ENCODE assay signal across 8 cellular contexts in genomic region chr22:41468381-41469217, GRCh38. TPM values are rescaled to one million over a fixed set of nuclear protein-coding genes. Genes with fewer than 3 reads are reported as not detected.
DNase-seq lines count a peak whose midpoint lies in the region; TF ChIP-seq lines count a peak whose summit lies in the region.

Gene ACO2, plus strand, starts transcription at chr22:41469117. Its CDS starts 30 bp downstream, at chr22:41469147.
Gene PHF5A, minus strand, starts transcription at chr22:41468692. Its CDS starts 39 bp downstream, at chr22:41468653.

- H3K79me1 ChIP-seq in H9 (ENCODE audit: insufficient read depth, low read depth, low read length, poor library complexity, severe bottlenecking) = peaks cover 6% of the 10 kb centered on the region

- H4K20me1 ChIP-seq in H9 (ENCODE audit: control insufficient read depth, insufficient read depth, insufficient read length) = no peaks in the 10 kb centered on the region

- peak; percentile 99 for DNase-seq in ELR (ENCODE audit: low read depth)
- DNase-seq in H9 = peak; percentile 96
- peak; percentile 95 for DNase-seq in MG63
- DNase-seq in SHP77 treated with DMSO at 0.1 percent for 48 hours (lab: John Stamatoyannopoulos, UW) = peak; percentile 98
- DNase-seq in activated effector memory CD4-positive, alpha-beta T cell treated with anti-CD3 and anti-CD28 coated beads, Interleukin-2, amount 50 U/mL, for 16 hours = peak; percentile 100
- peak; percentile 99 for DNase-seq in fibroblast of the aortic adventitia (ENCODE audit: low read depth)

- H4K5ac ChIP-seq in H9 (ENCODE audit: insufficient read length, low read depth, low read length) = peak within 1 kb of the TSS; percentile 27

- H3K9me3 Mint-ChIP-seq in H9 (0 out of 5 replicates have a peak, but pooled peaks cover 0 to 3% of the 10 kb centered on the region in 2 experiments), nephron (no peaks in the 10 kb centered on the region)
- no peaks in the 10 kb centered on the region for H3K9me3 Mint-ChIP-seq in stimulated activated naive CD8-positive, alpha-beta T cell treated with anti-CD3 and anti-CD28 coated beads, Interleukin-15, Interleukin-2, amounts not matched to agents 100 ng/mL and 50 ng/mL, for 24 hours

- WGBS in H9 (ENCODE audit: extremely low coverage, insufficient read length, low lambda C conversion rate) = no CpG with 5 or more reads among the region's 51 CpGs

- H3K4me3 ChIP-seq in MG63 (peak within 1 kb of the TSS; percentile 87), fibroblast of the aortic adventitia (ENCODE audit: low read depth, low read length) (peak within 1 kb of the TSS; percentile 98)

- H3K9ac ChIP-seq in H9 (ENCODE audit: extremely low read depth, insufficient read length, low read length) = peak within 1 kb of the TSS; percentile 93

- H4K8ac ChIP-seq in H9 (replicated peaks; ENCODE audit: insufficient read length, low read depth, low read length) = no peak within 1 kb of the TSS

- H3K4me3 Mint-ChIP-seq in H9 (peak within 1 kb of the TSS; percentile 95 to 96), nephron (peak within 1 kb of the TSS; percentile 87 to 90 (median 88))
- H3K4me3 Mint-ChIP-seq in stimulated activated naive CD8-positive, alpha-beta T cell treated with anti-CD3 and anti-CD28 coated beads, Interleukin-15, Interleukin-2, amounts not matched to agents 100 ng/mL and 50 ng/mL, for 24 hours = peak within 1 kb of the TSS; percentile 81

- peak within 1 kb of the TSS; percentile 77 for H2AFZ ChIP-seq in H9 (ENCODE audit: low read length)

- H2BK5ac ChIP-seq in H9 (ENCODE audit: insufficient read length, low read length) = peak within 1 kb of the TSS; percentile 51

- H3K9me3 ChIP-seq in H9 (ENCODE audit: control insufficient read depth, low read depth, low read length) (no peaks in the 10 kb centered on the region), MG63 (no peaks in the 10 kb centered on the region)

- TF ChIP-seq CTCF in H9 (conservative IDR thresholded peaks at IDR 0.05) (no peak), fibroblast of the aortic adventitia (IDR thresholded peaks at IDR 0.05; ENCODE audit: insufficient read depth, low read length) (no peak), nephron (IDR thresholded peaks at IDR 0.05; ENCODE audit: unreplicated experiment in 3 of 3) (no peak)

- H3K23me2 ChIP-seq in H9 (ENCODE audit: insufficient read length, low read depth, low read length, poor library complexity, severe bottlenecking) = peaks cover 3% of the 10 kb centered on the region

- peaks cover 2% of the 10 kb centered on the region for H3K4me1 ChIP-seq in H9 (ENCODE audit: insufficient read depth, low read length)

- H2BK20ac ChIP-seq in H9 (ENCODE audit: low read depth, low read length, poor library complexity, severe bottlenecking) = no peak within 1 kb of the TSS

- H2BK15ac ChIP-seq in H9 (ENCODE audit: low read depth, low read length) = no peak within 1 kb of the TSS

- peaks cover 16 to 26% of the 10 kb centered on the region in 2 experiments for H3K4me1 Mint-ChIP-seq in H9
- H3K4me1 Mint-ChIP-seq in nephron = peaks cover 19% of the 10 kb centered on the region
- H3K4me1 Mint-ChIP-seq in stimulated activated naive CD8-positive, alpha-beta T cell treated with anti-CD3 and anti-CD28 coated beads, Interleukin-15, Interleukin-2, amounts not matched to agents 100 ng/mL and 50 ng/mL, for 24 hours (ENCODE audit: low read depth) = peaks cover 69% of the 10 kb centered on the region

- H3K27me3 ChIP-seq in H9 (ENCODE audit: insufficient read depth, low read length) = no peaks in the 10 kb centered on the region
- H3K27me3 ChIP-seq in MG63 = no peaks in the 10 kb centered on the region

- no peak within 1 kb of the TSS for H3K23ac ChIP-seq in H9 (ENCODE audit: insufficient read length, low read depth, low read length)

- H3K18ac ChIP-seq in H9 (ENCODE audit: insufficient read length, low read depth, low read length) = peak within 1 kb of the TSS; percentile 95

- no peak within 1 kb of the TSS for H3K27ac ChIP-seq in H9 (ENCODE audit: insufficient read length, low read depth, low read length)

- H3K27ac Mint-ChIP-seq in H9 = peak within 1 kb of the TSS; percentile 100
- H3K27ac Mint-ChIP-seq in nephron = peak within 1 kb of the TSS; percentile 99 to 100 (median 99)
- H3K27ac Mint-ChIP-seq in stimulated activated naive CD8-positive, alpha-beta T cell treated with anti-CD3 and anti-CD28 coated beads, Interleukin-15, Interleukin-2, amounts not matched to agents 100 ng/mL and 50 ng/mL, for 24 hours = peak within 1 kb of the TSS; percentile 96

- peaks cover 65% of the 10 kb centered on the region for H3K36me3 ChIP-seq in MG63

- H3K79me2 ChIP-seq in H9 (ENCODE audit: insufficient read depth, low read length) = peaks cover 25% of the 10 kb centered on the region

- H3K4me2 ChIP-seq in H9 (ENCODE audit: insufficient read depth, insufficient read length, low read length) = peak within 1 kb of the TSS; percentile 82

- no peak within 1 kb of the TSS for H2BK12ac ChIP-seq in H9 (ENCODE audit: insufficient read length, low read depth, low read length)

- peak within 1 kb of the TSS; percentile 45 for H3K56ac ChIP-seq in H9 (ENCODE audit: insufficient read length, low read depth, low read length)

- H3K27me3 Mint-ChIP-seq in H9 (ENCODE audit: low read depth) (no peaks in the 10 kb centered on the region), nephron (ENCODE audit: low read depth) (no peaks in the 10 kb centered on the region)
- H3K27me3 Mint-ChIP-seq in stimulated activated naive CD8-positive, alpha-beta T cell treated with anti-CD3 and anti-CD28 coated beads, Interleukin-15, Interleukin-2, amounts not matched to agents 100 ng/mL and 50 ng/mL, for 24 hours = no peaks in the 10 kb centered on the region

- H3K36me3 Mint-ChIP-seq in H9 (ENCODE audit: insufficient read depth in 1 of 3, low read depth in 3 of 3) = peaks cover 33 to 47% (median 44%) of the 10 kb centered on the region in 3 experiments
- peaks cover 35% of the 10 kb centered on the region for H3K36me3 Mint-ChIP-seq in nephron (ENCODE audit: low read depth)
- H3K36me3 Mint-ChIP-seq in stimulated activated naive CD8-positive, alpha-beta T cell treated with anti-CD3 and anti-CD28 coated beads, Interleukin-15, Interleukin-2, amounts not matched to agents 100 ng/mL and 50 ng/mL, for 24 hours (ENCODE audit: low read depth) = peaks cover 51% of the 10 kb centered on the region

- H3K14ac ChIP-seq in H9 (ENCODE audit: insufficient read depth, low read length) = peak within 1 kb of the TSS; percentile 93

- no peak within 1 kb of the TSS for H2BK120ac ChIP-seq in H9 (ENCODE audit: low read depth, low read length, poor library complexity, severe bottlenecking)

- H4K91ac ChIP-seq in H9 (ENCODE audit: insufficient read length, low read depth, low read length) = no peak within 1 kb of the TSS

- H3K4ac ChIP-seq in H9 (ENCODE audit: low read depth, low read length) = no peak within 1 kb of the TSS; the same call in 1 of the 2 replicates

- no peak within 1 kb of the TSS for H2AK5ac ChIP-seq in H9 (ENCODE audit: insufficient read length, low read length)

- H3T11ph ChIP-seq in H9 (ENCODE audit: low read length) = no peak within 1 kb of the TSS

RNA-seq across cellular contexts. Expression of gene ACO2, which starts in this region (rescaled TPM):
- total RNA-seq in H9 (2021) (64.9 and 66.6 TPM in 2 replicates), fibroblast of the aortic adventitia (ENCODE audit: low replicate concordance) (42.2 and 45.9 TPM in 2 replicates)
- total RNA-seq in MG63 (2014; rRNA removed; shearing (Covaris generic); ENCODE audit: low replicate concordance) = 53.2 and 90.1 TPM in 2 replicates

RNA-seq across cellular contexts. Expression of gene PHF5A, which starts in this region (rescaled TPM):
- total RNA-seq in H9 (2021) = 114 and 128 TPM in 2 replicates
- total RNA-seq in MG63 (2014; rRNA removed; shearing (Covaris generic); ENCODE audit: low replicate concordance) = 101 and 111 TPM in 2 replicates
- 34.6 and 35.7 TPM in 2 replicates for total RNA-seq in fibroblast of the aortic adventitia (ENCODE audit: low replicate concordance)
